Comparison of ENCODE assay signal across 27 cellular contexts in the genomic region with DNA sequence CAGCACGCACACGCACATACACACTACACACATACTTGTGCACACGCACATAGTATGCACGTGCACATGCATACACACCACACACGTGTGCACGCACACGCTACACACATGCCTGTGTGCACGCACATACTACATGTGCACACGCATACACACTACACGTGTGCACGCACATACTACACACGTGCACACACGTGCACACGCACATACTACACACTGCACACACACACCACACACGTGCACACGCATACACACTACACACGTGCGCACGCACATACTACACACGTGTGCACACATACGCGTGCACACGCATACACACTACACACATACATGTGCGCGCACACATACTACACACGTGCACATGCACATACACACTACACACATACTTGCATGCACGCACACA. TPM values are rescaled to one million over a fixed set of nuclear protein-coding genes. Genes with fewer than 3 reads are reported as not detected.
"Had no signal": no experiment of that assay in that cellular context is flagged by ENCODE, and none has a peak within 500 bp of the region (broad histone marks: within the 10 kb centered on the region; RNA-seq: fewer than 3 reads in every experiment).

No MANE protein-coding gene starts in this region.

- H3K4me3 Mint-ChIP-seq: activated naive CD8-positive, alpha-beta T cell; activated T-cell treated with anti-CD3 and anti-CD28 coated beads, Interleukin-2, amount 50 U/mL, for 72 hours; brain; endodermal cell; naive thymus-derived CD8-positive, alpha-beta T cell; stimulated activated effector memory CD8-positive, alpha-beta T cell treated with anti-CD3 and anti-CD28 coated beads, Interleukin-12 subunit alpha, Interleukin-12 subunit beta, amount 100 ng/mL, for 72 hours; stimulated activated naive CD8-positive, alpha-beta T cell treated with anti-CD3 and anti-CD28 coated beads, Interleukin-15, Interleukin-2, amounts not matched to agents 100 ng/mL and 50 ng/mL, for 24 hours; type B pancreatic cell had no signal

- H3K27me3 Mint-ChIP-seq: activated naive CD8-positive, alpha-beta T cell; naive thymus-derived CD8-positive, alpha-beta T cell; progenitor cell of endocrine pancreas; stimulated activated naive CD8-positive, alpha-beta T cell treated with anti-CD3 and anti-CD28 coated beads, Interleukin-15, Interleukin-2, amounts not matched to agents 100 ng/mL and 50 ng/mL, for 24 hours; type B pancreatic cell had no signal

- DNase-seq: activated CD4-positive, alpha-beta T cell treated with anti-CD3 and anti-CD28 coated beads for 4 hours; activated CD4-positive, alpha-beta T cell treated with anti-CD3 and anti-CD28 coated beads, Interleukin-2, amount 50 U/mL, for 4 hours; activated effector memory CD4-positive, alpha-beta T cell treated with Interleukin-2 at 50 U/mL for 16 hours; activated naive CD4-positive, alpha-beta T cell treated with Interleukin-2 at 50 U/mL for 16 hours; activated T-cell treated with anti-CD3 and anti-CD28 coated beads for 4 hours; activated T-cell treated with anti-CD3 and anti-CD28 coated beads, Interleukin-2, amount 50 U/mL, for 72 hours; central memory CD4-positive, alpha-beta T cell; endodermal cell; foreskin keratinocyte; hypothalamus; naive thymus-derived CD8-positive, alpha-beta T cell; ovary; stimulated activated CD4-positive, alpha-beta T cell treated with anti-CD3 and anti-CD28 coated beads, Interleukin-12 subunit alpha, Interleukin-12 subunit beta, amount 100 ng/mL, for 4 hours; stimulated activated CD4-positive, alpha-beta T cell treated with anti-CD3 and anti-CD28 coated beads, Interleukin-4, amount 100 ng/mL, for 24 hours; T-helper 1 cell had no signal

- H3K4me3 ChIP-seq: ascending aorta, esophagus muscularis mucosa, heart left ventricle, ovary, skin epidermis, thoracic aorta had no signal

- H3K9me3 Mint-ChIP-seq: brain; endodermal cell; naive thymus-derived CD8-positive, alpha-beta T cell; stimulated activated effector memory CD8-positive, alpha-beta T cell treated with anti-CD3 and anti-CD28 coated beads, Interleukin-12 subunit alpha, Interleukin-12 subunit beta, amount 100 ng/mL, for 72 hours; type B pancreatic cell had no signal

- H3K36me3 ChIP-seq: ascending aorta, esophagus muscularis mucosa, heart left ventricle, ovary, thoracic aorta had no signal

- H3K27ac ChIP-seq: ascending aorta, esophagus muscularis mucosa, foreskin keratinocyte, heart left ventricle, ovary, skin epidermis, thoracic aorta had no signal

- ATAC-seq: activated T-cell treated with anti-CD3 and anti-CD28 coated beads, Interleukin-2, amount 50 U/mL, for 72 hours; foreskin keratinocyte; heart left ventricle; naive thymus-derived CD8-positive, alpha-beta T cell; sciatic nerve; stimulated activated effector memory CD8-positive, alpha-beta T cell treated with anti-CD3 and anti-CD28 coated beads, Interleukin-12 subunit alpha, Interleukin-12 subunit beta, amount 100 ng/mL, for 72 hours had no signal

- H3K27ac Mint-ChIP-seq: activated naive CD8-positive, alpha-beta T cell; activated T-cell treated with anti-CD3 and anti-CD28 coated beads, Interleukin-2, amount 50 U/mL, for 72 hours; endodermal cell; progenitor cell of endocrine pancreas; stimulated activated effector memory CD8-positive, alpha-beta T cell treated with anti-CD3 and anti-CD28 coated beads, Interleukin-12 subunit alpha, Interleukin-12 subunit beta, amount 100 ng/mL, for 72 hours; stimulated activated naive CD8-positive, alpha-beta T cell treated with anti-CD3 and anti-CD28 coated beads, Interleukin-15, Interleukin-2, amounts not matched to agents 100 ng/mL and 50 ng/mL, for 24 hours; type B pancreatic cell had no signal

- H3K4me1 ChIP-seq: ascending aorta, foreskin keratinocyte had no signal

- H3K9me3 ChIP-seq: ascending aorta, esophagus muscularis mucosa, heart left ventricle, ovary, thoracic aorta had no signal

- H3K36me3 Mint-ChIP-seq: activated naive CD8-positive, alpha-beta T cell; type B pancreatic cell had no signal

RNA-seq across cellular contexts. Expression of gene ARHGAP8, which starts 19.7 kb away (rescaled TPM):
- total RNA-seq: ascending aorta had no signal
